ENCODE assay signal across 8 cellular contexts in genomic region chrX:37905436-37906147, GRCh38. TPM values are rescaled to one million over a fixed set of nuclear protein-coding genes. Genes with fewer than 3 reads are reported as not detected.
DNase-seq lines count a peak whose midpoint lies in the region; ATAC-seq and TF ChIP-seq lines count a peak whose summit lies in the region.

No MANE protein-coding gene starts in this region.

- H3K79me2 ChIP-seq in smooth muscle cell (ENCODE audit: low read depth) = no peaks in the 10 kb centered on the region

- no peaks in the 10 kb centered on the region for H3K27me3 ChIP-seq in foreskin keratinocyte
- H3K27me3 ChIP-seq in smooth muscle cell (ENCODE audit: low read depth) = no peaks in the 10 kb centered on the region

- peaks cover 2% of the 10 kb centered on the region for H3K36me3 Mint-ChIP-seq in activated naive CD4-positive, alpha-beta T cell treated with anti-CD3 and anti-CD28 coated beads for 36 hours (ENCODE audit: low read depth)
- no peaks in the 10 kb centered on the region for H3K36me3 Mint-ChIP-seq in T-helper 17 cell (ENCODE audit: low read depth)
- no peaks in the 10 kb centered on the region for H3K36me3 Mint-ChIP-seq in stimulated activated memory B cell treated with anti-CD40 and anti-IgM and Interleukin-4, amounts not matched to agents 10 μg/mL and 1 μg/mL and 100 μg/mL, for 72 hours

- H3K4me3 ChIP-seq in smooth muscle cell = peak overlapping the region; percentile 38

- CTCF ChIA-PET in activated naive CD4-positive, alpha-beta T cell treated with anti-CD3 and anti-CD28 coated beads for 36 hours (lab: Charles Lee) = interaction anchor here (1.1 to 1.3 kb wide), 2 partner anchors 21 to 160 kb away, joined by 3 read pairs; no protein-coding TSS in a partner anchor

- 50% methylated on average over 20 of the region's 36 CpGs for WGBS in smooth muscle cell (ENCODE audit: low lambda C conversion rate)

- H2AFZ ChIP-seq in smooth muscle cell (ENCODE audit: low read depth) = peak overlapping the region; percentile 49

- H4K20me1 ChIP-seq in smooth muscle cell (ENCODE audit: low read depth) = no peaks in the 10 kb centered on the region

- DNase-seq in activated naive CD4-positive, alpha-beta T cell treated with anti-CD3 and anti-CD28 coated beads for 36 hours = peak; percentile 4
- DNase-seq in activated naive CD4-positive, alpha-beta T cell (lab: John Stamatoyannopoulos, UW) = no peak
- DNase-seq in T-helper 17 cell = peak in 1 of 3 donors; percentile 3
- DNase-seq in foreskin keratinocyte = no peak
- DNase-seq in smooth muscle cell (lab: John Stamatoyannopoulos, UW; ENCODE audit: unreplicated experiment) = peak; percentile 2
- DNase-seq in dedifferentiated amniotic fluid mesenchymal stem cell (ENCODE audit: extremely low spot score) = no peak
- DNase-seq in NCI-H2196 treated with DMSO at 0.1 percent for 48 hours (lab: John Stamatoyannopoulos, UW; ENCODE audit: unreplicated experiment) = no peak

- H3K27ac ChIP-seq in foreskin keratinocyte (no peak overlapping the region), smooth muscle cell (ENCODE audit: low read depth) (no peak overlapping the region)

- peak overlapping the region; percentile 4 for H3K4me3 Mint-ChIP-seq in activated naive CD4-positive, alpha-beta T cell treated with anti-CD3 and anti-CD28 coated beads for 36 hours
- peak overlapping the region; percentile 63 for H3K4me3 Mint-ChIP-seq in T-helper 17 cell
- H3K4me3 Mint-ChIP-seq in stimulated activated memory B cell treated with anti-CD40 and anti-IgM and Interleukin-4, amounts not matched to agents 10 μg/mL and 1 μg/mL and 100 μg/mL, for 72 hours = no peak overlapping the region

- H3K9me3 ChIP-seq in T-helper 17 cell (ENCODE audit: control insufficient read depth, low read length, poor library complexity, severe bottlenecking) (no peaks in the 10 kb centered on the region), smooth muscle cell (replicated peaks; ENCODE audit: low read depth) (no peaks in the 10 kb centered on the region)

- no peaks in the 10 kb centered on the region for H3F3A ChIP-seq in smooth muscle cell (ENCODE audit: low read depth)

- no peak overlapping the region for H3K9ac ChIP-seq in smooth muscle cell (ENCODE audit: low read depth)

- intact Hi-C loops in activated naive CD4-positive, alpha-beta T cell treated with anti-CD3 and anti-CD28 coated beads for 36 hours (cut with micrococcal nuclease) = loop anchor here (10.0 kb wide), 1 partner anchor 161 kb away; no protein-coding TSS in a partner anchor

- H3K4me1 Mint-ChIP-seq in activated naive CD4-positive, alpha-beta T cell treated with anti-CD3 and anti-CD28 coated beads for 36 hours (ENCODE audit: low read depth) = peaks cover 5% of the 10 kb centered on the region
- peaks cover 6% of the 10 kb centered on the region for H3K4me1 Mint-ChIP-seq in T-helper 17 cell
- no peaks in the 10 kb centered on the region for H3K4me1 Mint-ChIP-seq in stimulated activated memory B cell treated with anti-CD40 and anti-IgM and Interleukin-4, amounts not matched to agents 10 μg/mL and 1 μg/mL and 100 μg/mL, for 72 hours

- ATAC-seq in T-helper 17 cell = peak; percentile 66
- ATAC-seq in foreskin keratinocyte = peak; percentile 57
- no peak for ATAC-seq in stimulated activated memory B cell treated with anti-CD40 and anti-IgM and Interleukin-4, amounts not matched to agents 10 μg/mL and 1 μg/mL and 100 μg/mL, for 72 hours

- H3K4me2 ChIP-seq in smooth muscle cell = peak overlapping the region; percentile 83

- no peaks in the 10 kb centered on the region for H3K4me1 ChIP-seq in foreskin keratinocyte
- no peaks in the 10 kb centered on the region for H3K4me1 ChIP-seq in smooth muscle cell (ENCODE audit: low read depth)

- H3K27me3 Mint-ChIP-seq in activated naive CD4-positive, alpha-beta T cell treated with anti-CD3 and anti-CD28 coated beads for 36 hours (ENCODE audit: low read depth) = peaks cover 11% of the 10 kb centered on the region
- peaks cover 16% of the 10 kb centered on the region for H3K27me3 Mint-ChIP-seq in T-helper 17 cell
- peaks cover 24% of the 10 kb centered on the region for H3K27me3 Mint-ChIP-seq in stimulated activated memory B cell treated with anti-CD40 and anti-IgM and Interleukin-4, amounts not matched to agents 10 μg/mL and 1 μg/mL and 100 μg/mL, for 72 hours

- no peaks in the 10 kb centered on the region for H3K36me3 ChIP-seq in smooth muscle cell (ENCODE audit: low read depth)

- TF ChIP-seq CTCF in foreskin keratinocyte (conservative IDR thresholded peaks at IDR 0.05) = peak; percentile 41
- peak; percentile 11 for TF ChIP-seq CTCF in smooth muscle cell (IDR thresholded peaks at IDR 0.05; ENCODE audit: borderline replicate concordance, insufficient read depth, poor library complexity, severe bottlenecking)

- H3K9me3 Mint-ChIP-seq in activated naive CD4-positive, alpha-beta T cell treated with anti-CD3 and anti-CD28 coated beads for 36 hours = no peaks in the 10 kb centered on the region
- no peaks in the 10 kb centered on the region for H3K9me3 Mint-ChIP-seq in stimulated activated memory B cell treated with anti-CD40 and anti-IgM and Interleukin-4, amounts not matched to agents 10 μg/mL and 1 μg/mL and 100 μg/mL, for 72 hours

- no peak overlapping the region for H3K27ac Mint-ChIP-seq in activated naive CD4-positive, alpha-beta T cell treated with anti-CD3 and anti-CD28 coated beads for 36 hours
- H3K27ac Mint-ChIP-seq in T-helper 17 cell = no peak overlapping the region
- H3K27ac Mint-ChIP-seq in stimulated activated memory B cell treated with anti-CD40 and anti-IgM and Interleukin-4, amounts not matched to agents 10 μg/mL and 1 μg/mL and 100 μg/mL, for 72 hours = no peak overlapping the region

RNA-seq across cellular contexts. Expression of gene DYNLT3, which starts 58.2 kb away (rescaled TPM):
- total RNA-seq in activated naive CD4-positive, alpha-beta T cell treated with anti-CD3 and anti-CD28 coated beads for 36 hours = 10 to 100 TPM; 11.8 to 14.4 TPM
- total RNA-seq in T-helper 17 cell = 10 to 100 TPM; 40.2 to 40.3 TPM
- total RNA-seq in foreskin keratinocyte = 21.9 and 28.5 TPM in 2 replicates
- 14.2 and 15.0 TPM in 2 replicates for polyA plus RNA-seq in foreskin keratinocyte
- 89.4 and 112 TPM in 2 replicates for total RNA-seq in smooth muscle cell
- polyA plus RNA-seq in smooth muscle cell = 75.8 and 77.7 TPM in 2 replicates

Comparison
In these comparisons a context has a peak if more than half of its experiments do, and no peak if none do; other contexts are left out.
1. DNase-seq: peak in activated naive CD4-positive, alpha-beta T cell treated with anti-CD3 and anti-CD28 coated beads for 36 hours (single experiment) and smooth muscle cell (single experiment); none in activated naive CD4-positive, alpha-beta T cell (0 of 4), foreskin keratinocyte (0 of 2), dedifferentiated amniotic fluid mesenchymal stem cell (single experiment) and NCI-H2196 treated with DMSO at 0.1 percent for 48 hours (single experiment).